In the genomic region with DNA sequence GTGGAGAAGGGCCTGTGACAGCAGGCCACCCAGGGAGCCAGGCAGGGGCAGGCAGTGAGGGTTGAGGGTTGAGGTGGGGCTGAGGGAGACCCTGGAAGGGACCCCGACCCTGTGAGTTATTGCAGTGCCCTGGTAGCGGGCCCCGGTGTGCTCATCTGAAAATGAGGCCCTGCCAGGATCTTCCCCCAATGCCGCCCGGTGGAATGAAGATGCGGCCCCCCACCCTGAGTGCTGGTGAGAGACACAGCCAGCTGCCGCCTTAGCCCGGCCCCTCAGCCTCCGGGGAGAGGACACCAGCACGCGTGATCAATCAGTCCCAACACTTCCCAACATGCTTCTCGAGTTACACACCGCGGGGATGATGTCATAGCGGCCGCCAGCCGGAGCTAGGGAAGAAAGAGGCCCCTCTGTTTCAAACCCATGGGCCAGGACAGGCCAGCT, we compare ENCODE assay signal across 22 cellular contexts. TPM values are rescaled to one million over a fixed set of nuclear protein-coding genes. Genes with fewer than 3 reads are reported as not detected.
A peak's percentile ranks its signal among the peaks of the same experiment; 100 is the strongest.
DNase-seq lines count a peak whose midpoint lies in the region; ATAC-seq and TF ChIP-seq lines count a peak whose summit lies in the region.
"Had no signal": no experiment of that assay in that cellular context is flagged by ENCODE, and none has a peak within 500 bp of the region (broad histone marks: within the 10 kb centered on the region; RNA-seq: fewer than 3 reads in every experiment).

No MANE protein-coding gene starts in this region.

- H3K27me3 ChIP-seq in aorta (ENCODE audit: control insufficient read depth in 1 of 2, insufficient read depth in 2 of 2, low read length in 1 of 2) (no peaks in the 10 kb centered on the region), mammary epithelial cell (ENCODE audit: insufficient read depth, low read length) (no peaks in the 10 kb centered on the region)

- no peaks in the 10 kb centered on the region for H3K9me3 ChIP-seq in aorta (ENCODE audit: control insufficient read depth, low read length)
- H3K9me3 ChIP-seq in mammary epithelial cell (replicated peaks; ENCODE audit: insufficient read depth, low read length) = peaks cover 34% of the 10 kb centered on the region

- 64 to 67% methylated on average over 17 of the region's 17 CpGs for WGBS in aorta, 2 donors
- WGBS in mammary epithelial cell (ENCODE audit: low coverage, missing lambda C conversion rate) = 9% methylated on average over 8 of the region's 17 CpGs

- ATAC-seq in Right ventricle myocardium inferior (no peak), left ventricle myocardium superior (no peak), aorta (ENCODE audit: low FRiP score) (no peak)
- ATAC-seq: activated naive CD8-positive, alpha-beta T cell treated with anti-CD3 and anti-CD28 coated beads, Interleukin-2, amount 50 U/mL, for 24 hours; HCT116; stimulated activated memory B cell treated with anti-CD40 and anti-IgM and Interleukin-4, amounts not matched to agents 10 μg/mL and 1 μg/mL and 100 μg/mL, for 72 hours had no signal

- BruUV-seq in mammary epithelial cell (replicated peaks; lab: Mats Ljungman, UMichigan) = no TSS peak

- H4K20me1 ChIP-seq in mammary epithelial cell (ENCODE audit: insufficient read depth, low read length) = no peaks in the 10 kb centered on the region

- H3K27ac ChIP-seq in aorta (ENCODE audit: low read depth in 1 of 2, low read length in 2 of 2) = no peak overlapping the region
- no peak overlapping the region for H3K27ac ChIP-seq in mammary epithelial cell (ENCODE audit: insufficient read depth, low read depth, low read length)

- intact Hi-C loops in Right ventricle myocardium inferior (cut with DNase I) (no loop called here), left ventricle myocardium superior (cut with micrococcal nuclease) (no loop called here), aorta (cut with DNase I) (no loop called here), mammary epithelial cell (cut with micrococcal nuclease) (no loop called here)

- no peaks in the 10 kb centered on the region for H3K36me3 ChIP-seq in aorta (ENCODE audit: control insufficient read depth in 1 of 2, insufficient read depth in 2 of 2, low read length in 1 of 2)
- no peaks in the 10 kb centered on the region for H3K36me3 ChIP-seq in mammary epithelial cell (ENCODE audit: insufficient read depth, low read length)

- no peak overlapping the region for H3K9ac ChIP-seq in mammary epithelial cell (ENCODE audit: insufficient read depth, low read length)

- no peak overlapping the region for H3K4me2 ChIP-seq in mammary epithelial cell (ENCODE audit: insufficient read depth, low read depth, low read length)

- H3K79me2 ChIP-seq in mammary epithelial cell (ENCODE audit: insufficient read depth, low read length) = no peaks in the 10 kb centered on the region

- no peak for TF ChIP-seq CTCF in mammary epithelial cell (conservative IDR thresholded peaks at IDR 0.05 in 1 of 2, IDR thresholded peaks at IDR 0.05 in 1 of 2; ENCODE audit: extremely low read depth in 1 of 2, insufficient read depth in 1 of 2, low read depth in 1 of 2, low read length in 2 of 2)

- H3K4me1 ChIP-seq in aorta (ENCODE audit: control insufficient read depth in 1 of 2, insufficient read depth in 2 of 2, low read length in 2 of 2) (no peaks in the 10 kb centered on the region), mammary epithelial cell (ENCODE audit: insufficient read depth, low read length) (no peaks in the 10 kb centered on the region)

- no peak overlapping the region for H3K4me3 ChIP-seq in aorta (ENCODE audit: low read length in 2 of 2)
- H3K4me3 ChIP-seq in mammary epithelial cell (replicated peaks in 1 of 3; ENCODE audit: insufficient read depth in 1 of 3, low read depth in 2 of 3, low read length in 3 of 3) = no peak overlapping the region

- CTCF ChIA-PET in mammary epithelial cell (lab: Charles Lee; ENCODE audit: low non-redundant PET) = no interaction called here

- dilution Hi-C loops in mammary epithelial cell (cut with HindIII; ENCODE audit: low sequenced_read_pairs) = no loop called here

- in situ Hi-C loops in mammary epithelial cell (cut with MboI; ENCODE audit: low sequenced_read_pairs in 2 of 2) = no loop called here

- H2AFZ ChIP-seq in mammary epithelial cell (ENCODE audit: low read depth, low read length) = no peak overlapping the region

- DNase-seq in Right ventricle myocardium inferior (ENCODE audit: missing footprints) (peak; percentile 27), left ventricle myocardium superior (no peak), hippocampal formation (lab: John Stamatoyannopoulos, UW) (peak; percentile 39 to 40), nucleus accumbens (lab: John Stamatoyannopoulos, UW) (peak in 46 of 56 donors; percentile 19 to 81 (median 52)), aorta (peak; percentile 38 to 71), mammary epithelial cell (no peak), NCI-H345 treated with DMSO at 0.1 percent for 48 hours (lab: John Stamatoyannopoulos, UW; ENCODE audit: unreplicated experiment) (no peak)
- no peak for DNase-seq in activated CD4-positive, alpha-beta T cell treated with anti-CD3 and anti-CD28 coated beads, Interleukin-2, amount 50 U/mL, for 4 hours
- DNase-seq: activated CD4-positive, alpha-beta T cell treated with anti-CD3 and anti-CD28 coated beads for 4 hours; activated naive CD8-positive, alpha-beta T cell treated with anti-CD3 and anti-CD28 coated beads, Interleukin-2, amount 50 U/mL, for 24 hours; activated T-cell treated with anti-CD3 and anti-CD28 coated beads, Interleukin-2, amount 50 U/mL, for 24 hours; CD4-positive, alpha-beta memory T cell; mesenchymal stem cell; NCI-H187; NCI-H526 treated with DMSO at 0.1 percent for 48 hours had no signal

RNA-seq across cellular contexts. Expression of a gene that starts 36.1 kb away (rescaled TPM):
- total RNA-seq in Right ventricle myocardium inferior (not detected), left ventricle myocardium superior (not detected), aorta (not detected), mammary epithelial cell (not detected)
- polyA plus RNA-seq in aorta (not detected), mammary epithelial cell (not detected)
- not detected for polyA minus RNA-seq in mammary epithelial cell
- total RNA-seq: CD4-positive, alpha-beta memory T cell; cerebellum; frontal cortex; M059J; omental fat pad; urinary bladder had no signal
- polyA plus RNA-seq: CD4-positive, alpha-beta memory T cell; urinary bladder had no signal

Comparison
In these comparisons a context has a peak if more than half of its experiments do, and no peak if none do; other contexts are left out.
1. DNase-seq: peak in Right ventricle myocardium inferior (single experiment), hippocampal formation (2 of 2), nucleus accumbens (46 of 56) and aorta (2 of 2); none in left ventricle myocardium superior (single experiment), activated CD4-positive, alpha-beta T cell treated with anti-CD3 and anti-CD28 coated beads, Interleukin-2, amount 50 U/mL, for 4 hours (0 of 2), mammary epithelial cell (single experiment) and NCI-H345 treated with DMSO at 0.1 percent for 48 hours (single experiment).